8 cellular contexts compared by ENCODE assay signal in the genomic region with DNA sequence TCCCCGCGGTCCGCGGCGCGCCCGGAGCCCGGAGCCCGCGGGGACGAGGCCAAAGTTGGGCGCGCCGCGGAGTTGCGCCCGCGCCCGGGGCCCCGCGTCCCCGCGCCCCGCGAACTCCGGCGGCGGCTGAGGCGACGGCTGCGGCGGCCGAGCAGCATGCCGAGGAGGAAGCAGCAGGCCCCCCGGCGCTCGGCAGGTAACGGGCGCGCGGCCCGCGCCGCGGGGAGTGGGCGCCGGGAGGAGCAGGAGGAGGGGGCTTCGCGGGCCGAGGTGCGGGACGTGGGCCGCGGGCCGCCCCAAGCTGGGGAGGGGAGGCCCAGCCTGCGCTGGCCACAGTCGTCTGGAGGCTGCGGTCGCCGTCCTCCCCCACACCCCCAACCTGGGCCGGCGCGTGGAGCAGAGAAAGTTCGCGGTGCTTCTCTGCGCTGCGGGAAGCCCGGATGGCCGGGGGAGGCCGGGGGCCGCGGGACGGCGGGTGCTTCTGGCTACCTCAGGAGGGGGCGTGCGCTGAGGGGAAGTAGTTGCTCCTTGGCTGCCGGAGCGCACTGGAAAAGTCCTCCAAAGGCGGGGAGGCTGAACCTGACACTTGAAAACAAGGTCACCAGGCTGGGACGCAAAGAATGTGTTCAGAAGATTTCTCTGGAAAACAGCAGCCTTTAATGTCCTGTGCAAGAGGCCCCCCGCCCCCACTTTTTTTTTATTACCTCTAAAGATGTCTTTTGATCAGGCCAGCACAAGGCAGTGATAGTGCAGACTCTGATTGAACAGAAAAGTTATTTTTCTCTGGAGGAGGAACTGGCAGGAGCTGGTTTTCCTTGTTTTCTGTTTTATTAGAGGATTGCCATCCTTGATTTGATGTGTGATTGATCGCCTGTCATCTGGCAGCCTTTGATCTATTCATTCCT. TPM values are rescaled to one million over a fixed set of nuclear protein-coding genes. Genes with fewer than 3 reads are reported as not detected.
DNase-seq lines count a peak whose midpoint lies in the region; ATAC-seq and TF ChIP-seq lines count a peak whose summit lies in the region.

No MANE protein-coding gene starts in this region.

- DNase-seq in AG04450 (ENCODE audit: low read depth, low spot score): no peak
- peak; percentile 55 for DNase-seq in GM13976 (ENCODE audit: low spot score)
- no peak for DNase-seq in RWPE2 (ENCODE audit: low spot score)
- peak; percentile 36 to 49 for DNase-seq in cardiac fibroblast (ENCODE audit: low read depth in 2 of 2)
- peak; percentile 89 for DNase-seq in left kidney (ENCODE audit: low read depth, low spot score)
- peak in 5 of 6 experiments; percentile 14 to 46 (median 29) for DNase-seq in stimulated activated naive CD4-positive, alpha-beta T cell (lab: John Stamatoyannopoulos, UW)

- POLR2A ChIA-PET in AG04450 (lab: Yijun Ruan, JAX): no interaction called here

- H3K27me3 ChIP-seq in AG04450 (ENCODE audit: control insufficient read depth, insufficient read depth, low read length): no peaks in the 10 kb centered on the region
- no peaks in the 10 kb centered on the region for H3K27me3 ChIP-seq in RWPE2 (ENCODE audit: insufficient read depth, poor library complexity, severe bottlenecking)

- CTCF ChIA-PET in AG04450 (lab: Charles Lee): interaction anchor here (0.6 to 0.8 kb wide), 2 partner anchors 162 to 1044 kb away, joined by 3 to 4 read pairs; no protein-coding TSS in a partner anchor

- H3K36me3 ChIP-seq in RWPE2 (ENCODE audit: low read depth): no peaks in the 10 kb centered on the region

- ATAC-seq in RWPE2 (ENCODE audit: low read depth): no peak
- no peak for ATAC-seq in HG02870 (IDR thresholded peaks at IDR 0.05; ENCODE audit: unreplicated experiment)
- no peak for ATAC-seq in GM18861 (IDR thresholded peaks at IDR 0.05; ENCODE audit: unreplicated experiment)

- H3K9me3 ChIP-seq in AG04450 (ENCODE audit: control insufficient read depth, insufficient read depth, low read length) (no peaks in the 10 kb centered on the region; the same call in 1 of the 2 replicates), RWPE2 (ENCODE audit: severe bottlenecking) (no peaks in the 10 kb centered on the region)

- in situ Hi-C loops in GM13976 (cut with MboI; ENCODE audit: low sequenced_read_pairs, unreplicated experiment): no loop called here

- H3K27ac ChIP-seq in AG04450 (ENCODE audit: low read depth, low read length) (no peak overlapping the region), RWPE2 (ENCODE audit: poor library complexity, severe bottlenecking) (no peak overlapping the region)

- no peak for TF ChIP-seq CTCF in AG04450 (IDR thresholded peaks at IDR 0.05; ENCODE audit: low read depth, low read length)
- no peak for TF ChIP-seq CTCF in GM13976 (IDR thresholded peaks at IDR 0.05; ENCODE audit: borderline replicate concordance, control extremely low read depth, extremely low read depth, insufficient read depth, missing control alignments)
- no peak for TF ChIP-seq CTCF in RWPE2 (IDR thresholded peaks at IDR 0.05; ENCODE audit: poor library complexity, severe bottlenecking)
- TF ChIP-seq CTCF in cardiac fibroblast (IDR thresholded peaks at IDR 0.05; ENCODE audit: low read depth, low read length): no peak

- H3K4me3 ChIP-seq in AG04450 (ENCODE audit: low read depth, low read length): peak overlapping the region; percentile 68
- peak overlapping the region; percentile 96 for H3K4me3 ChIP-seq in RWPE2 (ENCODE audit: severe bottlenecking)
- peak overlapping the region; percentile 64 to 85 for H3K4me3 ChIP-seq in cardiac fibroblast (replicated peaks in 1 of 2; ENCODE audit: low read depth in 2 of 2, low read length in 2 of 2)

- H3K4me1 ChIP-seq in RWPE2 (ENCODE audit: insufficient read depth, poor library complexity, severe bottlenecking): peaks cover 25% of the 10 kb centered on the region

RNA-seq across cellular contexts. Expression of gene TSHZ1, which starts 1.4 kb away (rescaled TPM):
- polyA plus RNA-seq in AG04450 (2011; rRNA removed): 3.9 and 5.5 TPM in 2 replicates
- 6.5 and 8.3 TPM in 2 replicates for polyA minus RNA-seq in AG04450 (2011; rRNA and poly(A)+ RNA removed)

RNA-seq across cellular contexts. Expression of gene PTGR3, which starts 3.0 kb away (rescaled TPM):
- 30.9 TPM in 2 replicates for polyA plus RNA-seq in AG04450 (2011; rRNA removed)
- polyA minus RNA-seq in AG04450 (2011; rRNA and poly(A)+ RNA removed): 43.6 and 57.7 TPM in 2 replicates

Comparison
In these comparisons a context has a peak if more than half of its experiments do, and no peak if none do; other contexts are left out.
1. DNase-seq: peak in GM13976 (single experiment), cardiac fibroblast (2 of 2), left kidney (single experiment) and stimulated activated naive CD4-positive, alpha-beta T cell (5 of 6); none in AG04450 (single experiment) and RWPE2 (single experiment).
2. Peak in every context shown above with its lines, with median percentiles within 50 percentile points of each other: H3K4me3 ChIP-seq.